Comparison of ENCODE assay signal across 29 cellular contexts in genomic region chr5:132211787-132212186, GRCh38. TPM values are rescaled to one million over a fixed set of nuclear protein-coding genes. Genes with fewer than 3 reads are reported as not detected.
A peak's percentile ranks its signal among the peaks of the same experiment; 100 is the strongest.
DNase-seq lines count a peak whose midpoint lies in the region; ATAC-seq, FAIRE-seq and TF ChIP-seq lines count a peak whose summit lies in the region.
"Had no signal": no experiment of that assay in that cellular context is flagged by ENCODE, and none has a peak within 500 bp of the region (broad histone marks: within the 10 kb centered on the region; RNA-seq: fewer than 3 reads in every experiment).

No MANE protein-coding gene starts in this region.

- H3K79me2 ChIP-seq in H1 (ENCODE audit: control insufficient read depth in 1 of 2, insufficient read depth in 2 of 2, low read length in 2 of 2), result no peaks in the 10 kb centered on the region

- POLR2A ChIA-PET in H1 (lab: Charles Lee; ENCODE audit: partially characterized antibody), result interaction anchor here (1.5 kb wide), 1 partner anchor 16 kb away, joined by 3 read pairs; the partner anchor contains the start of gene P4HA2
- POLR2A ChIA-PET in activated CD4-positive, alpha-beta T cell treated with anti-CD3 and anti-CD28 coated beads, Interleukin-2, amount 10 ng/mL, durations not matched to agents 7 days and 5 days (lab: Charles Lee), result interaction anchor here (0.5 kb wide), 1 partner anchor 1639 kb away, joined by 3 read pairs; no protein-coding TSS in a partner anchor

- H3K4me3 Mint-ChIP-seq in activated CD4-positive, alpha-beta T cell treated with anti-CD3 and anti-CD28 coated beads, Interleukin-2, amount 10 ng/mL, durations not matched to agents 7 days and 5 days, result no peak overlapping the region
- H3K4me3 Mint-ChIP-seq: activated CD4-positive, alpha-beta memory T cell treated with anti-CD3 and anti-CD28 coated beads, Interleukin-2, amount 10 ng/mL, durations not matched to agents 7 days and 5 days; activated naive CD8-positive, alpha-beta T cell treated with anti-CD3 and anti-CD28 coated beads for 36 hours; T-helper 17 cell had no signal

- no peak overlapping the region for H3K4ac ChIP-seq in H1 (replicated peaks; ENCODE audit: insufficient read length, low read depth, low read length)

- peaks cover 0 to 2% of the 10 kb centered on the region in 2 experiments for H4K20me1 ChIP-seq in H1 (replicated peaks in 1 of 2; ENCODE audit: control insufficient read depth in 1 of 2, insufficient read depth in 2 of 2, low read length in 2 of 2)

- H3K23me2 ChIP-seq in H1 (ENCODE audit: low read depth, low read length), result no peaks in the 10 kb centered on the region

- no peak for TF ChIP-seq CTCF in H1 (IDR thresholded peaks at IDR 0.05; ENCODE audit: control extremely low read depth in 1 of 3, insufficient read depth in 1 of 3, low read depth in 1 of 3, low read length in 3 of 3)

- H2BK12ac ChIP-seq in H1 (ENCODE audit: low read depth, low read length), result no peak overlapping the region

- H4K91ac ChIP-seq in H1 (replicated peaks; ENCODE audit: insufficient read length, low read length), result no peak overlapping the region

- TF ChIP-seq POLR2A in H1 (IDR thresholded peaks at IDR 0.05; ENCODE audit: control extremely low read depth in 1 of 2, low read depth in 2 of 2, low read length in 2 of 2), result no peak

- no peak overlapping the region for H3K4me3 ChIP-seq in H1 (ENCODE audit: extremely low read depth in 1 of 4, insufficient read depth in 2 of 4, low read depth in 3 of 4, low read length in 4 of 4)
- H3K4me3 ChIP-seq in right cardiac atrium (ENCODE audit: low read length), result no peak overlapping the region
- H3K4me3 ChIP-seq: ascending aorta, gastroesophageal sphincter, SK-N-MC, vagina had no signal

- no peak overlapping the region for H4K8ac ChIP-seq in H1 (ENCODE audit: extremely low read depth, insufficient read depth, low read length)

- no peak overlapping the region for H3K23ac ChIP-seq in H1 (ENCODE audit: insufficient read length)

- no peak overlapping the region for H2AFZ ChIP-seq in H1 (ENCODE audit: low read length)

- no peak for TF ChIP-seq EP300 in Ishikawa (IDR thresholded peaks at IDR 0.05; ENCODE audit: borderline replicate concordance)
- no peak for TF ChIP-seq EP300 in H1 (IDR thresholded peaks at IDR 0.05; ENCODE audit: borderline replicate concordance in 1 of 2, low read depth in 2 of 2, low read length in 2 of 2)

- no peaks in the 10 kb centered on the region for H3K79me1 ChIP-seq in H1 (ENCODE audit: low read depth, low read length)

- no peak overlapping the region for H2BK15ac ChIP-seq in H1 (ENCODE audit: low read length)

- intact Hi-C loops in right cardiac atrium (cut with DNase I), result no loop called here

- H3K4me1 Mint-ChIP-seq in activated CD4-positive, alpha-beta T cell treated with anti-CD3 and anti-CD28 coated beads, Interleukin-2, amount 10 ng/mL, durations not matched to agents 7 days and 5 days, result no peaks in the 10 kb centered on the region
- H3K4me1 Mint-ChIP-seq: activated CD4-positive, alpha-beta memory T cell treated with anti-CD3 and anti-CD28 coated beads, Interleukin-2, amount 10 ng/mL, durations not matched to agents 7 days and 5 days; activated naive CD8-positive, alpha-beta T cell treated with anti-CD3 and anti-CD28 coated beads for 36 hours had no signal

- 69% methylated on average over 1 of the region's 1 CpG; no CpG with 5 or more reads in 1 of the 2 experiments for WGBS in H1 (ENCODE audit: extremely low coverage in 1 of 2, insufficient coverage in 1 of 2, insufficient read length in 1 of 2, insufficient replicate concordance in 2 of 2, low coverage in 1 of 2, low lambda C conversion rate in 2 of 2, missing lambda C conversion rate in 1 of 2), 2 experiments
- WGBS in right cardiac atrium, result 19% methylated on average over 1 of the region's 1 CpG

- CTCF ChIA-PET in H1 (lab: Charles Lee; ENCODE audit: partially characterized antibody), result interaction anchor here (0.7 to 1.9 kb wide), 10 partner anchors 8 to 148 kb away, joined by 3 to 7 read pairs (median 3); partner anchors contain the start of gene P4HA2
- CTCF ChIA-PET in activated CD4-positive, alpha-beta T cell treated with anti-CD3 and anti-CD28 coated beads, Interleukin-2, amount 10 ng/mL, durations not matched to agents 7 days and 5 days (lab: Charles Lee), result interaction anchor here (0.6 to 3.2 kb wide), 5 partner anchors 11 to 53 kb away, joined by 3 to 8 read pairs (median 4); no protein-coding TSS in a partner anchor

- H3K27me3 ChIP-seq in H1 (replicated peaks in 1 of 4; ENCODE audit: control insufficient read depth in 3 of 4, extremely low read depth in 1 of 4, insufficient read depth in 3 of 4, low read length in 3 of 4) (no peaks in the 10 kb centered on the region), right cardiac atrium (ENCODE audit: control insufficient read depth, insufficient read depth) (no peaks in the 10 kb centered on the region)
- H3K27me3 ChIP-seq: ascending aorta, gastroesophageal sphincter, neutrophil, vagina had no signal

- no peak overlapping the region for H3K27ac Mint-ChIP-seq in activated CD4-positive, alpha-beta T cell treated with anti-CD3 and anti-CD28 coated beads, Interleukin-2, amount 10 ng/mL, durations not matched to agents 7 days and 5 days
- H3K27ac Mint-ChIP-seq: activated CD4-positive, alpha-beta memory T cell treated with anti-CD3 and anti-CD28 coated beads, Interleukin-2, amount 10 ng/mL, durations not matched to agents 7 days and 5 days; activated naive CD8-positive, alpha-beta T cell treated with anti-CD3 and anti-CD28 coated beads for 36 hours; progenitor cell of endocrine pancreas; T-helper 17 cell had no signal

- no peak overlapping the region for H3K14ac ChIP-seq in H1 (ENCODE audit: insufficient read length)

- H3K27ac ChIP-seq in H1 (ENCODE audit: low read depth, low read length) (no peak overlapping the region), right cardiac atrium (ENCODE audit: low read length) (peak overlapping the region; percentile 77)
- H3K27ac ChIP-seq: ascending aorta, gastroesophageal sphincter, neutrophil, SK-N-MC, vagina had no signal

- no peaks in the 10 kb centered on the region for H3K9me3 Mint-ChIP-seq in activated CD4-positive, alpha-beta T cell treated with anti-CD3 and anti-CD28 coated beads, Interleukin-2, amount 10 ng/mL, durations not matched to agents 7 days and 5 days
- H3K9me3 Mint-ChIP-seq: activated CD4-positive, alpha-beta memory T cell treated with anti-CD3 and anti-CD28 coated beads, Interleukin-2, amount 10 ng/mL, durations not matched to agents 7 days and 5 days; activated naive CD8-positive, alpha-beta T cell treated with anti-CD3 and anti-CD28 coated beads for 36 hours had no signal

- ATAC-seq in right cardiac atrium, result peak; percentile 42 to 43
- ATAC-seq: gastroesophageal sphincter, T-helper 17 cell had no signal

- no peaks in the 10 kb centered on the region for H3K36me3 Mint-ChIP-seq in activated CD4-positive, alpha-beta T cell treated with anti-CD3 and anti-CD28 coated beads, Interleukin-2, amount 10 ng/mL, durations not matched to agents 7 days and 5 days (ENCODE audit: low read depth)

- no peak overlapping the region for H2BK20ac ChIP-seq in H1 (ENCODE audit: low read length)

- H2AK5ac ChIP-seq in H1 (ENCODE audit: low read depth, low read length), result no peak overlapping the region

- H3K4me1 ChIP-seq in H1 (replicated peaks in 1 of 4; ENCODE audit: control insufficient read depth in 3 of 4, insufficient read depth in 4 of 4, low read length in 3 of 4) (peaks cover 0 to 5% (median 2%) of the 10 kb centered on the region in 4 experiments; a peak in 3 of 7 replicates), right cardiac atrium (ENCODE audit: control insufficient read depth, insufficient read depth, low read length) (peaks cover 28% of the 10 kb centered on the region)
- H3K4me1 ChIP-seq: Caco-2 had no signal

- H3K27me3 Mint-ChIP-seq in activated CD4-positive, alpha-beta T cell treated with anti-CD3 and anti-CD28 coated beads, Interleukin-2, amount 10 ng/mL, durations not matched to agents 7 days and 5 days, result no peaks in the 10 kb centered on the region
- H3K27me3 Mint-ChIP-seq: activated CD4-positive, alpha-beta memory T cell treated with anti-CD3 and anti-CD28 coated beads, Interleukin-2, amount 10 ng/mL, durations not matched to agents 7 days and 5 days; activated naive CD8-positive, alpha-beta T cell treated with anti-CD3 and anti-CD28 coated beads for 36 hours; progenitor cell of endocrine pancreas; T-helper 17 cell had no signal

- no peaks in the 10 kb centered on the region for H3K9me3 ChIP-seq in H1 (ENCODE audit: insufficient read depth in 2 of 2, low read depth in 1 of 2, low read length in 1 of 2)
- H3K9me3 ChIP-seq in right cardiac atrium (ENCODE audit: control insufficient read depth, low read length), result no peaks in the 10 kb centered on the region
- H3K9me3 ChIP-seq: ascending aorta, Caco-2, gastroesophageal sphincter, neutrophil, vagina had no signal

- H3K18ac ChIP-seq in H1 (ENCODE audit: extremely low read depth, low read length), result no peak overlapping the region

- H3K36me3 ChIP-seq in H1 (ENCODE audit: control insufficient read depth in 2 of 4, insufficient read depth in 4 of 4, low read length in 3 of 4), result no peaks in the 10 kb centered on the region; a peak in 1 of 8 replicates
- H3K36me3 ChIP-seq: neutrophil had no signal

- DNase-seq in A172 (ENCODE audit: low spot score), result peak; percentile 10
- no peak for DNase-seq in H1 (ENCODE audit: low read depth in 1 of 2, low spot score in 2 of 2)
- DNase-seq in right cardiac atrium, result peak in 1 of 3 donors; percentile 68
- DNase-seq in DMS114 treated with DMSO at 0.1 percent for 48 hours (lab: John Stamatoyannopoulos, UW; ENCODE audit: unreplicated experiment), result no peak
- DNase-seq in NCI-H524 treated with DMSO at 0.1 percent for 48 hours (lab: John Stamatoyannopoulos, UW), result no peak
- no peak for DNase-seq in activated T-cell treated with anti-CD3 and anti-CD28 coated beads, Interleukin-2, amount 50 U/mL, for 1 hour
- DNase-seq in activated CD4-positive, alpha-beta T cell treated with anti-CD3 and anti-CD28 coated beads, Interleukin-2, amount 10 ng/mL, durations not matched to agents 7 days and 5 days, result no peak
- DNase-seq: activated CD4-positive, alpha-beta memory T cell treated with anti-CD3 and anti-CD28 coated beads, Interleukin-2, amount 10 ng/mL, durations not matched to agents 7 days and 5 days; activated CD4-positive, CD25-positive, alpha-beta regulatory T cell treated with anti-CD3 and anti-CD28 coated beads, Interleukin-2, amount 50 U/mL, for 72 hours; activated naive CD8-positive, alpha-beta T cell treated with anti-CD3 and anti-CD28 coated beads for 36 hours; central memory CD4-positive, alpha-beta T cell; DMS79 treated with DMSO at 0.1 percent for 48 hours; HCEC 1CT; KBM-7; NCI-H1417; NCI-H2081; RPMI8226; stimulated activated naive CD4-positive, alpha-beta T cell; T-helper 17 cell had no signal

- H3K56ac ChIP-seq in H1 (replicated peaks; ENCODE audit: insufficient read length, low read depth, low read length), result no peak overlapping the region

- H3K9ac ChIP-seq in H1 (replicated peaks in 1 of 4; ENCODE audit: extremely low read depth in 1 of 4, low read depth in 3 of 4, low read length in 3 of 4), result no peak overlapping the region

- TF ChIP-seq RAD21 in Ishikawa (IDR thresholded peaks at IDR 0.05; ENCODE audit: low read depth), result no peak
- no peak for TF ChIP-seq RAD21 in H1 (IDR thresholded peaks at IDR 0.05 in 1 of 2, conservative IDR thresholded peaks at IDR 0.05 in 1 of 2; ENCODE audit: low read depth in 2 of 2, low read length in 2 of 2)

- H2BK120ac ChIP-seq in H1 (replicated peaks; ENCODE audit: low read depth, low read length), result no peak overlapping the region

- H4K5ac ChIP-seq in H1 (ENCODE audit: insufficient read length, low read depth, low read length), result no peak overlapping the region

- no peak overlapping the region for H2BK5ac ChIP-seq in H1 (ENCODE audit: low read depth, low read length)

- FAIRE-seq in H1 (lab: Jason Lieb, UNC), result no peak
- FAIRE-seq: A204.1, HTR-8/SVneo had no signal

- no peak overlapping the region for H3K4me2 ChIP-seq in H1 (ENCODE audit: insufficient read depth in 1 of 2, low read depth in 2 of 2, low read length in 2 of 2)

RNA-seq across cellular contexts. Expression of gene P4HA2, which starts 15.9 kb away (rescaled TPM):
- 58.7 and 71.7 TPM in 2 replicates for total RNA-seq in A172 (2014; rRNA removed; shearing (Covaris generic))
- total RNA-seq in H1 (2021; fragmentation: NEBNext Ultra II Directional; extraction: Animal tissue kit (Norgen Biotek cat#: 25700)), result 7.4 and 8.2 TPM in 2 replicates
- polyA plus RNA-seq in H1 (2011; rRNA removed), result 8.9 and 9.3 TPM in 2 replicates
- polyA plus RNA-seq in H1 (2011; cell fraction: cytosol; rRNA removed), result 11.6 TPM
- 13.6 TPM for polyA plus RNA-seq in H1 (2011; cell fraction: nucleus; rRNA removed)
- polyA plus RNA-seq in H1 (2012, experiment 1 of 2), result 8.6 to 11.1 TPM (median 10.7 TPM) in 4 replicates
- 4.2 TPM for polyA plus RNA-seq in H1 (2012, experiment 2 of 2)
- polyA plus RNA-seq in H1 (2013, experiment 1 of 2), result 9.8 TPM
- 9.3 TPM for polyA plus RNA-seq in H1 (2013, experiment 2 of 2)
- polyA minus RNA-seq in H1 (2011; rRNA and poly(A)+ RNA removed), result 14.1 and 18.4 TPM in 2 replicates
- 5.3 TPM for polyA minus RNA-seq in H1 (2011; cell fraction: cytosol; rRNA and poly(A)+ RNA removed)
- polyA minus RNA-seq in H1 (2011; cell fraction: nucleus; rRNA and poly(A)+ RNA removed), result 6.9 TPM
- 100 to 1,000 TPM in 1 of 4 donors, 10 to 100 TPM in 3; 58.9 to 103 (median 71.8) TPM for total RNA-seq in right cardiac atrium
- 51.9 TPM for polyA plus RNA-seq in right cardiac atrium
- 1 to 10 TPM; 2.3 to 2.5 TPM for total RNA-seq in activated CD4-positive, alpha-beta T cell treated with anti-CD3 and anti-CD28 coated beads, Interleukin-2, amount 10 ng/mL, durations not matched to agents 7 days and 5 days

RNA-seq across cellular contexts. Expression of gene PDLIM4, which starts 45.7 kb away (rescaled TPM):
- 0.05 TPM in 1 of 2 replicates, not detected in the other for total RNA-seq in A172 (2014; rRNA removed; shearing (Covaris generic))
- 8.3 and 10.7 TPM in 2 replicates for total RNA-seq in H1 (2021; fragmentation: NEBNext Ultra II Directional; extraction: Animal tissue kit (Norgen Biotek cat#: 25700))
- polyA plus RNA-seq in H1 (2011; rRNA removed), result 29.1 and 37.7 TPM in 2 replicates
- 21.9 TPM for polyA plus RNA-seq in H1 (2011; cell fraction: cytosol; rRNA removed)
- 23.0 TPM for polyA plus RNA-seq in H1 (2011; cell fraction: nucleus; rRNA removed)
- polyA plus RNA-seq in H1 (2012, experiment 1 of 2), result 7.5 to 15.1 TPM (median 12.4 TPM) in 4 replicates
- 4.6 TPM for polyA plus RNA-seq in H1 (2012, experiment 2 of 2)
- polyA plus RNA-seq in H1 (2013, experiment 1 of 2), result 7.5 TPM
- polyA plus RNA-seq in H1 (2013, experiment 2 of 2), result 7.0 TPM
- 6.6 and 9.8 TPM in 2 replicates for polyA minus RNA-seq in H1 (2011; rRNA and poly(A)+ RNA removed)
- polyA minus RNA-seq in H1 (2011; cell fraction: cytosol; rRNA and poly(A)+ RNA removed), result 13.9 TPM
- polyA minus RNA-seq in H1 (2011; cell fraction: nucleus; rRNA and poly(A)+ RNA removed), result 12.8 TPM
- 100 to 1,000 TPM in 1 of 4 donors, 10 to 100 TPM in 3; 47.8 to 113 (median 54.3) TPM for total RNA-seq in right cardiac atrium
- polyA plus RNA-seq in right cardiac atrium, result 35.0 TPM
- not detected for total RNA-seq in activated CD4-positive, alpha-beta T cell treated with anti-CD3 and anti-CD28 coated beads, Interleukin-2, amount 10 ng/mL, durations not matched to agents 7 days and 5 days
- total RNA-seq: activated CD4-positive, alpha-beta memory T cell treated with anti-CD3 and anti-CD28 coated beads, Interleukin-2, amount 10 ng/mL, durations not matched to agents 7 days and 5 days; Caco-2; T-helper 17 cell had no signal
